Comparison of ENCODE assay signal across 8 cellular contexts in genomic region chr4:7844247-7844991, GRCh38.
A peak's percentile ranks its signal among the peaks of the same experiment; 100 is the strongest.
DNase-seq lines count a peak whose midpoint lies in the region; ATAC-seq and TF ChIP-seq lines count a peak whose summit lies in the region.

No MANE protein-coding gene starts in this region.

- TF ChIP-seq CTCF in C4-2B (conservative IDR thresholded peaks at IDR 0.05), result peak; percentile 73
- TF ChIP-seq CTCF in GM20000 (IDR thresholded peaks at IDR 0.05; ENCODE audit: extremely low read depth, missing control alignments), result peak; percentile 26

- intact Hi-C loops in activated CD4-positive, alpha-beta memory T cell treated with anti-CD3 and anti-CD28 coated beads for 36 hours (cut with micrococcal nuclease), result loop anchor here (2.0 kb wide), 1 partner anchor 42 kb away; no protein-coding TSS in a partner anchor

- H3K4me1 Mint-ChIP-seq in activated CD4-positive, alpha-beta memory T cell treated with anti-CD3 and anti-CD28 coated beads for 36 hours (ENCODE audit: low read depth), result peaks cover 38% of the 10 kb centered on the region
- peaks cover 14 to 25% of the 10 kb centered on the region in 2 donors for H3K4me1 Mint-ChIP-seq in effector memory CD8-positive, alpha-beta T cell (ENCODE audit: low read depth in 2 of 2)

- no peaks in the 10 kb centered on the region for H3K27me3 Mint-ChIP-seq in activated CD4-positive, alpha-beta memory T cell treated with anti-CD3 and anti-CD28 coated beads for 36 hours
- no peaks in the 10 kb centered on the region for H3K27me3 Mint-ChIP-seq in effector memory CD8-positive, alpha-beta T cell

- H3K36me3 Mint-ChIP-seq in activated CD4-positive, alpha-beta memory T cell treated with anti-CD3 and anti-CD28 coated beads for 36 hours, result peaks cover 26% of the 10 kb centered on the region
- H3K36me3 Mint-ChIP-seq in effector memory CD8-positive, alpha-beta T cell (ENCODE audit: insufficient read depth), result peaks cover 7% of the 10 kb centered on the region

- H3K27ac Mint-ChIP-seq in activated CD4-positive, alpha-beta memory T cell treated with anti-CD3 and anti-CD28 coated beads for 36 hours, result peak overlapping the region; percentile 56
- H3K27ac Mint-ChIP-seq in effector memory CD8-positive, alpha-beta T cell, result peak overlapping the region; percentile 26 to 81

- peak; percentile 65 for DNase-seq in GM20000 (ENCODE audit: low spot score)
- peak; percentile 14 for DNase-seq in NCI-H146 treated with DMSO at 0.1 percent for 48 hours (lab: John Stamatoyannopoulos, UW; ENCODE audit: unreplicated experiment)
- DNase-seq in activated CD4-positive, alpha-beta memory T cell treated with anti-CD3 and anti-CD28 coated beads for 36 hours, result peak; percentile 79
- DNase-seq in effector memory CD8-positive, alpha-beta T cell, result peak; percentile 55 to 72 (median 59)
- DNase-seq in mucosa of gallbladder (ENCODE audit: low spot score), result peak; percentile 72
- DNase-seq in stimulated activated CD8-positive, alpha-beta memory T cell treated with anti-CD3 and anti-CD28 coated beads, Interleukin-4, amount 100 ng/mL, for 48 hours, result peak; percentile 87

- ATAC-seq in effector memory CD8-positive, alpha-beta T cell (replicated peaks), result peak; percentile 96
- ATAC-seq in HG02970 (IDR thresholded peaks at IDR 0.05; ENCODE audit: low FRiP score, unreplicated experiment), result no peak

- no peak overlapping the region for H3K4me3 Mint-ChIP-seq in activated CD4-positive, alpha-beta memory T cell treated with anti-CD3 and anti-CD28 coated beads for 36 hours
- H3K4me3 Mint-ChIP-seq in effector memory CD8-positive, alpha-beta T cell, result no peak overlapping the region

- CTCF ChIA-PET in activated CD4-positive, alpha-beta memory T cell treated with anti-CD3 and anti-CD28 coated beads for 36 hours (lab: Charles Lee), result interaction anchor here (0.6 to 4.8 kb wide), 23 partner anchors 10 to 131 kb away, joined by 3 to 110 read pairs (median 5); no protein-coding TSS in a partner anchor

- no peaks in the 10 kb centered on the region for H3K9me3 Mint-ChIP-seq in activated CD4-positive, alpha-beta memory T cell treated with anti-CD3 and anti-CD28 coated beads for 36 hours
- no peaks in the 10 kb centered on the region for H3K9me3 Mint-ChIP-seq in effector memory CD8-positive, alpha-beta T cell

- POLR2A ChIA-PET in activated CD4-positive, alpha-beta memory T cell treated with anti-CD3 and anti-CD28 coated beads for 36 hours (lab: Charles Lee), result interaction anchor here (1.4 kb wide), 1 partner anchor 10 kb away, joined by 4 read pairs; no protein-coding TSS in a partner anchor

- H3K27ac ChIP-seq in C4-2B, result no peak overlapping the region

Comparison
In these comparisons a context has a peak if more than half of its experiments do, and no peak if none do; other contexts are left out.
1. DNase-seq: peak in every context shown above with its lines; median percentile 87 in stimulated activated CD8-positive, alpha-beta memory T cell treated with anti-CD3 and anti-CD28 coated beads, Interleukin-4, amount 100 ng/mL, for 48 hours; 79 in activated CD4-positive, alpha-beta memory T cell treated with anti-CD3 and anti-CD28 coated beads for 36 hours; 72 in mucosa of gallbladder; 65 in GM20000; 59 in effector memory CD8-positive, alpha-beta T cell; 14 in NCI-H146 treated with DMSO at 0.1 percent for 48 hours.